In the genomic region with DNA sequence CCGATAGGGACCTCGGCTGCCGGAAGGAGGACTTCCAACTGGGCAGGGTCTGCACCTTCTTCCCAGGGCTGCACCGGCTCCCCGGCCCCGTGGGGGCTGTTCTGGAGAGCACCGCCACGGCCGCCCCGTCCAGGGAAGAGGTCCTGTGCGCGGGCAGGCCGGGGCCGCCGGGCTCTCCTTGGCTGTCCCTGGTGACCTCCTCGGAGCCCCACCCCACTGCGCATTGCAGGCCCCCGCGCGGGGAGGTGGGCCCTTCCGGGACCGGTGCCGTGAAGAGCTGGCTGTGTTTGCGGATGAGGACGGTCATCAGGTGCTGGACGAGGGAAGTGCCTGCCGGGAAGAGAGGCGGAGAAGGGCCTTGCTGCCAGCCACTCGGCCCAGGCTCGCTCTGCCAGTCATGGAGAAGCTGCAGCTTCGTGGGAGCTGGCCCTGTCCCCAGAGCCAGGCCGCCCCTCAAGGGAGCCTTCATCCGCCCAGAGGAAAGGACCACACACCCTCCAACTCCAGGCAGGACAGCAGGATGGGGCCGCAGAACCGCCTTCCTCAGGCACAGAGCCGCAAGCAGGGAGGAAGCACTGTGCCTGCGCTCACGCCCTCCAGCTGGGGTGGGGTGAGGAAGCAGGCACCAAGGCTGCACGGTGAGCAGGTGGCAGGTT, we compare ENCODE assay signal across 25 cellular contexts.
DNase-seq lines count a peak whose midpoint lies in the region; ATAC-seq, FAIRE-seq and TF ChIP-seq lines count a peak whose summit lies in the region.
"Had no signal": no experiment of that assay in that cellular context is flagged by ENCODE, and none has a peak within 500 bp of the region (broad histone marks: within the 10 kb centered on the region; RNA-seq: fewer than 3 reads in every experiment).

No MANE protein-coding gene starts in this region.

- TF ChIP-seq CTCF in osteocyte (IDR thresholded peaks at IDR 0.05) (no peak), OCI-LY7 (conservative IDR thresholded peaks at IDR 0.05; ENCODE audit: low read length) (no peak)

- no peaks in the 10 kb centered on the region for H3K9me2 ChIP-seq in OCI-LY7 (ENCODE audit: insufficient read depth, low read length)

- H3K27ac ChIP-seq in OCI-LY7 (ENCODE audit: low read depth, low read length, poor library complexity, severe bottlenecking): no peak overlapping the region
- H3K27ac ChIP-seq: 22Rv1, dorsolateral prefrontal cortex, HL-60, RWPE1 had no signal

- ATAC-seq in activated CD4-positive, CD25-positive, alpha-beta regulatory T cell treated with anti-CD3 and anti-CD28 coated beads, Interleukin-2, amount 50 U/mL, for 24 hours: no peak
- ATAC-seq in GM18868 (IDR thresholded peaks at IDR 0.05; ENCODE audit: unreplicated experiment) (no peak), GM18519 (IDR thresholded peaks at IDR 0.05; ENCODE audit: low FRiP score, unreplicated experiment) (no peak)
- ATAC-seq: activated naive CD8-positive, alpha-beta T cell treated with anti-CD3 and anti-CD28 coated beads, Interleukin-2, amount 50 U/mL, for 24 hours; CD8-positive, alpha-beta T cell; HepG2 had no signal

- TF ChIP-seq POLR2A in H54 (IDR thresholded peaks at IDR 0.05; ENCODE audit: low read depth, low read length): no peak

- H3K9me3 Mint-ChIP-seq in osteocyte (ENCODE audit: unreplicated experiment): no peaks in the 10 kb centered on the region
- H3K9me3 Mint-ChIP-seq: activated naive CD8-positive, alpha-beta T cell treated with anti-CD3 and anti-CD28 coated beads, Interleukin-2, amount 50 U/mL, for 24 hours; CD8-positive, alpha-beta T cell; immature natural killer cell; neural crest cell had no signal

- no peak for FAIRE-seq in H54 (lab: Jason Lieb, UNC)
- FAIRE-seq: endothelial cell of umbilical vein, GM12892, HepG2 had no signal

- H3K4me2 ChIP-seq in OCI-LY7 (ENCODE audit: low read length): no peak overlapping the region

- no peaks in the 10 kb centered on the region for H3K9me3 ChIP-seq in OCI-LY7 (ENCODE audit: low read length)

- no peak overlapping the region for H3K27ac Mint-ChIP-seq in osteocyte (ENCODE audit: unreplicated experiment)
- H3K27ac Mint-ChIP-seq: activated naive CD8-positive, alpha-beta T cell treated with anti-CD3 and anti-CD28 coated beads, Interleukin-2, amount 50 U/mL, for 24 hours; CD8-positive, alpha-beta T cell; immature natural killer cell had no signal

- no TSS peak for BruUV-seq in OCI-LY7 (replicated peaks; lab: Mats Ljungman, UMichigan)

- H3K36me3 Mint-ChIP-seq in osteocyte (ENCODE audit: unreplicated experiment): no peaks in the 10 kb centered on the region
- H3K36me3 Mint-ChIP-seq: CD8-positive, alpha-beta T cell; immature natural killer cell had no signal

- intact Hi-C loops in OCI-LY7 (cut with micrococcal nuclease; ENCODE audit: unreplicated experiment): no loop called here

- CTCF ChIA-PET in OCI-LY7 (lab: Charles Lee; ENCODE audit: unreplicated experiment): no interaction called here

- no peaks in the 10 kb centered on the region for H3K4me1 Mint-ChIP-seq in osteocyte (ENCODE audit: unreplicated experiment)
- H3K4me1 Mint-ChIP-seq: activated naive CD8-positive, alpha-beta T cell treated with anti-CD3 and anti-CD28 coated beads, Interleukin-2, amount 50 U/mL, for 24 hours had no signal

- H3K4me3 ChIP-seq in OCI-LY7 (ENCODE audit: low read depth, low read length, poor library complexity, severe bottlenecking): no peak overlapping the region
- H3K4me3 ChIP-seq: dorsolateral prefrontal cortex had no signal

- H4K20me1 ChIP-seq in OCI-LY7 (ENCODE audit: insufficient read depth, low read length): no peaks in the 10 kb centered on the region

- H3K36me3 ChIP-seq in OCI-LY7 (ENCODE audit: insufficient read depth, low read length): no peaks in the 10 kb centered on the region

- H3K4me1 ChIP-seq in OCI-LY7 (ENCODE audit: insufficient read depth, low read length, poor library complexity, severe bottlenecking): no peaks in the 10 kb centered on the region

- no peak overlapping the region for H3K4me3 Mint-ChIP-seq in osteocyte (ENCODE audit: unreplicated experiment)
- H3K4me3 Mint-ChIP-seq: activated naive CD8-positive, alpha-beta T cell treated with anti-CD3 and anti-CD28 coated beads, Interleukin-2, amount 50 U/mL, for 24 hours; CD8-positive, alpha-beta T cell; immature natural killer cell; neural crest cell had no signal

- POLR2A ChIA-PET in OCI-LY7 (lab: Charles Lee): no interaction called here

- no peaks in the 10 kb centered on the region for H3K79me2 ChIP-seq in OCI-LY7 (ENCODE audit: insufficient read depth, low read depth, low read length)

- no peaks in the 10 kb centered on the region for H3K27me3 Mint-ChIP-seq in osteocyte (ENCODE audit: unreplicated experiment)

- no peak overlapping the region for H2AFZ ChIP-seq in OCI-LY7 (ENCODE audit: low read length)

- DNase-seq in activated CD4-positive, CD25-positive, alpha-beta regulatory T cell treated with anti-CD3 and anti-CD28 coated beads, Interleukin-2, amount 50 U/mL, for 72 hours: peak; percentile 17
- peak; percentile 1 for DNase-seq in H54 (ENCODE audit: insufficient read length, low spot score)
- DNase-seq in hepatic stellate cell (ENCODE audit: low spot score): peak; percentile 4
- DNase-seq in osteocyte (ENCODE audit: extremely low spot score, unreplicated experiment): peak; percentile 78
- no peak for DNase-seq in OCI-LY7 (ENCODE audit: low spot score)
- DNase-seq: activated CD4-positive, alpha-beta T cell treated with anti-CD3 and anti-CD28 coated beads, Interleukin-2, amount 50 U/mL, for 48 hours; activated gamma-delta T cell treated with Interleukin-2 at 50 U/mL for 16 hours; activated naive CD8-positive, alpha-beta T cell treated with anti-CD3 and anti-CD28 coated beads, Interleukin-2, amount 50 U/mL, for 24 hours; cerebellar nuclear complex; DMS53; hippocampal formation; immature natural killer cell; NCI-H1694 had no signal
